8 cellular contexts compared by ENCODE assay signal in genomic region chr19:50476224-50476942, GRCh38. TPM values are rescaled to one million over a fixed set of nuclear protein-coding genes. Genes with fewer than 3 reads are reported as not detected.
DNase-seq lines count a peak whose midpoint lies in the region; ATAC-seq and TF ChIP-seq lines count a peak whose summit lies in the region.

Gene EMC10 (plus strand): TSS chr19:50476507. CDS start chr19:50476545, 38 bp downstream.
Gene GARIN5A (minus strand): TSS chr19:50476848. CDS start chr19:50476388, 460 bp downstream.

- peak; percentile 35 to 51 for TF ChIP-seq POLR2A in gastroesophageal sphincter (IDR thresholded peaks at IDR 0.05)

- no peaks in the 10 kb centered on the region for H3K27me3 ChIP-seq in gastroesophageal sphincter

- H3K27ac ChIP-seq in gastroesophageal sphincter (peak within 1 kb of the TSS in 3 of 4 donors; percentile 70 to 78 (median 76)), substantia nigra (ENCODE audit: low read depth, low read length, poor library complexity, severe bottlenecking) (peak within 1 kb of the TSS; percentile 91)

- H3K4me1 ChIP-seq in gastroesophageal sphincter, result peaks cover 0 to 27% (median 13%) of the 10 kb centered on the region in 3 donors

- ATAC-seq in GM21825 (IDR thresholded peaks at IDR 0.05; ENCODE audit: unreplicated experiment) (peak; percentile 73), gastroesophageal sphincter (peak; percentile 96)

- TF ChIP-seq CTCF in gastroesophageal sphincter (IDR thresholded peaks at IDR 0.05), result no peak

- TF ChIP-seq EP300 in gastroesophageal sphincter (IDR thresholded peaks at IDR 0.05), result no peak

- H3K36me3 ChIP-seq in gastroesophageal sphincter, result peaks cover 0 to 34% of the 10 kb centered on the region in 2 donors

- peak within 1 kb of the TSS; percentile 46 to 86 for H3K4me3 ChIP-seq in gastroesophageal sphincter

- H3K9me3 ChIP-seq in gastroesophageal sphincter, result no peaks in the 10 kb centered on the region

- DNase-seq in DMS79 treated with DMSO at 0.1 percent for 48 hours (lab: John Stamatoyannopoulos, UW) (peak; percentile 87), LHCN-M2 (ENCODE audit: low read depth) (peak; percentile 88), SHP77 (lab: John Stamatoyannopoulos, UW) (peak; percentile 84 to 88), non-pigmented ciliary epithelial cell (ENCODE audit: low read depth) (peak; percentile 64), substantia nigra (lab: John Stamatoyannopoulos, UW) (peak; percentile 42 to 95 (median 84))
- DNase-seq in activated naive CD4-positive, alpha-beta T cell treated with Interleukin-2 at 50 U/mL for 16 hours, result peak; percentile 93

- WGBS in gastroesophageal sphincter (ENCODE audit: low coverage in 1 of 2), 2 donors, result 1% methylated on average over 16 of the region's 60 CpGs; no CpG with 5 or more reads in 1 of the 2 donors

RNA-seq across cellular contexts. Expression of gene EMC10, which starts in this region (rescaled TPM):
- total RNA-seq in LHCN-M2 (2014; rRNA removed) (116 and 122 TPM in 2 replicates), gastroesophageal sphincter (10 to 100 TPM; 55.5 to 75.9 (median 71.5) TPM)
- polyA plus RNA-seq in LHCN-M2 (2012), result 86.1 TPM

RNA-seq across cellular contexts. Expression of gene GARIN5A, which starts in this region (rescaled TPM):
- total RNA-seq in LHCN-M2 (2014; rRNA removed) (0.23 and 2.4 TPM in 2 replicates), gastroesophageal sphincter (1 to 10 TPM in 1 of 4 donors, under 1 TPM in 1, not detected in 2; 0.78 to 1.7 TPM)
- 0.70 TPM for polyA plus RNA-seq in LHCN-M2 (2012)

Comparison
In these comparisons a context has a peak if more than half of its experiments do, and no peak if none do; other contexts are left out.
1. Peak in every context shown above with its lines: DNase-seq, ATAC-seq, H3K4me3 ChIP-seq and H3K27ac ChIP-seq.